19 cellular contexts compared by ENCODE assay signal in genomic region chr10:34830527-34830926, GRCh38. TPM values are rescaled to one million over a fixed set of nuclear protein-coding genes. Genes with fewer than 3 reads are reported as not detected.
DNase-seq lines count a peak whose midpoint lies in the region; ATAC-seq, FAIRE-seq and TF ChIP-seq lines count a peak whose summit lies in the region.
"Had no signal": no experiment of that assay in that cellular context is flagged by ENCODE, and none has a peak within 500 bp of the region (broad histone marks: within the 10 kb centered on the region; RNA-seq: fewer than 3 reads in every experiment).

No MANE protein-coding gene starts in this region.

- 0 out of 2 replicates have a peak overlapping the region, but pooled peaks have one; percentile 30 for H3K27ac ChIP-seq in BLaER1
- no peak overlapping the region for H3K27ac ChIP-seq in SK-N-MC
- no peak overlapping the region for H3K27ac ChIP-seq in kidney (ENCODE audit: low read depth in 2 of 2, low read length in 2 of 2)

- DNase-seq in SK-N-MC (ENCODE audit: low read depth, low spot score) (no peak), foreskin fibroblast (no peak), skeletal muscle cell (ENCODE audit: low read depth) (no peak), GDM1 (lab: John Stamatoyannopoulos, UW) (no peak), kidney (no peak), mucosa of gallbladder (ENCODE audit: low spot score) (no peak)
- no peak for DNase-seq in activated CD8-positive, alpha-beta T cell treated with anti-CD3 and anti-CD28 coated beads, Interleukin-2, amount 10 ng/mL, durations not matched to agents 7 days and 5 days
- DNase-seq: DMS 273 treated with DMSO at 0.1 percent for 48 hours, EL, H7, Karpas-422, NCI-H1417, NCI-H1930, NCI-H2171 treated with DMSO at 0.1 percent for 48 hours, NCI-H510A, NCI-H82 had no signal

- POLR2A ChIA-PET in activated CD8-positive, alpha-beta T cell treated with anti-CD3 and anti-CD28 coated beads, Interleukin-2, amount 10 ng/mL, durations not matched to agents 7 days and 5 days (lab: Charles Lee) = no interaction called here

- H3K9ac ChIP-seq in BLaER1 = peak overlapping the region; percentile 50; the same call in 1 of the 2 replicates
- no peak overlapping the region for H3K9ac ChIP-seq in SK-N-MC (ENCODE audit: insufficient read length)
- no peak overlapping the region for H3K9ac ChIP-seq in kidney (ENCODE audit: low read length in 2 of 2)

- peak overlapping the region; percentile 90 for H3K4me2 ChIP-seq in BLaER1

- H3K36me3 ChIP-seq in BLaER1 = no peaks in the 10 kb centered on the region
- H3K36me3 ChIP-seq in SK-N-MC (ENCODE audit: insufficient read depth, low read length) = no peaks in the 10 kb centered on the region
- H3K36me3 ChIP-seq in kidney (ENCODE audit: control insufficient read depth in 1 of 2, insufficient read depth in 2 of 2, low read length in 2 of 2) = no peaks in the 10 kb centered on the region

- H3K9me3 ChIP-seq in BLaER1 (no peaks in the 10 kb centered on the region), SK-N-MC (ENCODE audit: low read depth, low read length) (no peaks in the 10 kb centered on the region), kidney (ENCODE audit: control insufficient read depth in 1 of 2, low read length in 2 of 2) (no peaks in the 10 kb centered on the region)

- no peak for ATAC-seq in activated CD8-positive, alpha-beta T cell treated with anti-CD3 and anti-CD28 coated beads, Interleukin-2, amount 10 ng/mL, durations not matched to agents 7 days and 5 days
- ATAC-seq: Panc1, Right ventricle myocardium inferior had no signal

- H3K36me3 Mint-ChIP-seq in activated CD8-positive, alpha-beta T cell treated with anti-CD3 and anti-CD28 coated beads, Interleukin-2, amount 10 ng/mL, durations not matched to agents 7 days and 5 days (ENCODE audit: low read depth) = no peaks in the 10 kb centered on the region

- H3K27me3 ChIP-seq in BLaER1 = no peaks in the 10 kb centered on the region

- H3K9me3 Mint-ChIP-seq in activated CD8-positive, alpha-beta T cell treated with anti-CD3 and anti-CD28 coated beads, Interleukin-2, amount 10 ng/mL, durations not matched to agents 7 days and 5 days (ENCODE audit: insufficient read depth) = no peaks in the 10 kb centered on the region

- TF ChIP-seq CTCF in foreskin fibroblast (IDR thresholded peaks at IDR 0.05; ENCODE audit: low read depth, low read length) (no peak), kidney (IDR thresholded peaks at IDR 0.05; ENCODE audit: borderline replicate concordance, extremely low read depth, insufficient read depth) (no peak)

- no peak for FAIRE-seq in kidney (lab: Jason Lieb, UNC)

- H3K27me3 Mint-ChIP-seq in activated CD8-positive, alpha-beta T cell treated with anti-CD3 and anti-CD28 coated beads, Interleukin-2, amount 10 ng/mL, durations not matched to agents 7 days and 5 days (ENCODE audit: low read depth) = peaks cover 3% of the 10 kb centered on the region

- H3K4me1 ChIP-seq in BLaER1 = peaks cover 35% of the 10 kb centered on the region
- peaks cover 0 to 2% of the 10 kb centered on the region in 2 donors for H3K4me1 ChIP-seq in kidney (ENCODE audit: control insufficient read depth in 1 of 2, insufficient read depth in 1 of 2, low read depth in 1 of 2, low read length in 2 of 2)

- H3K4me1 Mint-ChIP-seq in activated CD8-positive, alpha-beta T cell treated with anti-CD3 and anti-CD28 coated beads, Interleukin-2, amount 10 ng/mL, durations not matched to agents 7 days and 5 days (ENCODE audit: low read depth) = peaks cover 6% of the 10 kb centered on the region

- no peak overlapping the region for H3K27ac Mint-ChIP-seq in activated CD8-positive, alpha-beta T cell treated with anti-CD3 and anti-CD28 coated beads, Interleukin-2, amount 10 ng/mL, durations not matched to agents 7 days and 5 days

- no peaks in the 10 kb centered on the region for H4K20me1 ChIP-seq in BLaER1

- H3K4me3 ChIP-seq in BLaER1 = peak overlapping the region; percentile 45
- H3K4me3 ChIP-seq in SK-N-MC = peak overlapping the region; percentile 40; the same call in 1 of the 2 replicates
- peak overlapping the region; percentile 17 to 37 for H3K4me3 ChIP-seq in foreskin fibroblast (ENCODE audit: low read depth in 1 of 2, low read length in 2 of 2)
- H3K4me3 ChIP-seq in skeletal muscle cell (ENCODE audit: low read depth, low read length) = peak overlapping the region; percentile 7
- no peak overlapping the region for H3K4me3 ChIP-seq in kidney (ENCODE audit: low read length in 2 of 2)

- H3K4me3 Mint-ChIP-seq in activated CD8-positive, alpha-beta T cell treated with anti-CD3 and anti-CD28 coated beads, Interleukin-2, amount 10 ng/mL, durations not matched to agents 7 days and 5 days = no peak overlapping the region

- CTCF ChIA-PET in activated CD8-positive, alpha-beta T cell treated with anti-CD3 and anti-CD28 coated beads, Interleukin-2, amount 10 ng/mL, durations not matched to agents 7 days and 5 days (lab: Charles Lee) = no interaction called here

- intact Hi-C loops in kidney (cut with DNase I) = no loop called here

RNA-seq across cellular contexts. Expression of gene PARD3, which starts 15.4 kb away (rescaled TPM):
- total RNA-seq in activated CD8-positive, alpha-beta T cell treated with anti-CD3 and anti-CD28 coated beads, Interleukin-2, amount 10 ng/mL, durations not matched to agents 7 days and 5 days = under 1 TPM; 0.63 to 0.68 TPM
- total RNA-seq in kidney (47.5 TPM), mucosa of gallbladder (39.6 TPM)
- polyA plus RNA-seq in kidney (ENCODE audit: insufficient read depth, low read depth, low replicate concordance) = 21.1 TPM

Comparison
In these comparisons a context has a peak if more than half of its experiments do, and no peak if none do; other contexts are left out.
1. H3K4me3 ChIP-seq: peak in BLaER1 (single experiment), SK-N-MC (single experiment), foreskin fibroblast (2 of 2) and skeletal muscle cell (single experiment); none in kidney (0 of 2).
2. RNA of gene PARD3, which starts 15.4 kb away (total RNA-seq): 47.5 TPM in kidney (single experiment) and 39.6 TPM in mucosa of gallbladder (single experiment); 0.63 to 0.68 TPM in activated CD8-positive, alpha-beta T cell treated with anti-CD3 and anti-CD28 coated beads, Interleukin-2, amount 10 ng/mL, durations not matched to agents 7 days and 5 days; every median in the first group is over 10 times any median in the second.